35 cellular contexts compared by ENCODE assay signal in genomic region chr14:78947681-78948080, GRCh38.
DNase-seq lines count a peak whose midpoint lies in the region; FAIRE-seq and TF ChIP-seq lines count a peak whose summit lies in the region.
"Had no signal": no experiment of that assay in that cellular context is flagged by ENCODE, and none has a peak within 500 bp of the region (broad histone marks: within the 10 kb centered on the region; RNA-seq: fewer than 3 reads in every experiment).

No MANE protein-coding gene starts in this region.

- H2AK5ac ChIP-seq in mesendoderm (ENCODE audit: low read length): no peak overlapping the region

- H3K4me2 ChIP-seq in endothelial cell of umbilical vein (ENCODE audit: insufficient read depth, low read length) (no peak overlapping the region), mesendoderm (ENCODE audit: low read length) (no peak overlapping the region)
- H3K4me2 ChIP-seq: A549; BLaER1; BLaER1 treated with 17β-estradiol and CSF1 and Interleukin-3, amounts not matched to agents 10 nM and 100 nM had no signal

- no TSS peak for BruUV-seq in endothelial cell of umbilical vein (replicated peaks; lab: Mats Ljungman, UMichigan)

- H4K20me1 ChIP-seq in endothelial cell of umbilical vein (replicated peaks; ENCODE audit: control insufficient read depth, extremely low read depth, insufficient read depth, low read length): no peaks in the 10 kb centered on the region
- H4K20me1 ChIP-seq: BLaER1; BLaER1 treated with 17β-estradiol and CSF1 and Interleukin-3, amounts not matched to agents 10 nM and 100 nM had no signal

- no peak for TF ChIP-seq CTCF in WERI-Rb-1 (IDR thresholded peaks at IDR 0.05; ENCODE audit: low read depth, low read length)
- TF ChIP-seq CTCF in endothelial cell of umbilical vein (IDR thresholded peaks at IDR 0.05; ENCODE audit: extremely low read depth in 1 of 2, insufficient read depth in 1 of 2, low read depth in 1 of 2, low read length in 2 of 2): no peak
- no peak for TF ChIP-seq CTCF in progenitor cell of endocrine pancreas (IDR thresholded peaks at IDR 0.05; ENCODE audit: unreplicated experiment)

- H3K4ac ChIP-seq in mesendoderm (ENCODE audit: low read depth, low read length): no peak overlapping the region

- peaks cover 5% of the 10 kb centered on the region for H3K4me1 Mint-ChIP-seq in progenitor cell of endocrine pancreas (ENCODE audit: low read depth)
- H3K4me1 Mint-ChIP-seq: B cell; CD14-positive monocyte; CD4-positive, alpha-beta memory T cell; CD4-positive, CD25-positive, alpha-beta regulatory T cell; CD8-positive, alpha-beta memory T cell had no signal

- H3K9me3 Mint-ChIP-seq in progenitor cell of endocrine pancreas (ENCODE audit: low read depth): no peaks in the 10 kb centered on the region
- H3K9me3 Mint-ChIP-seq: CD14-positive monocyte; CD4-positive, alpha-beta T cell; CD4-positive, CD25-positive, alpha-beta regulatory T cell; CD8-positive, alpha-beta T cell had no signal

- H3K9me3 ChIP-seq in WERI-Rb-1 (ENCODE audit: severe bottlenecking) (no peaks in the 10 kb centered on the region), endothelial cell of umbilical vein (replicated peaks; ENCODE audit: control insufficient read depth, insufficient read depth, low read length) (no peaks in the 10 kb centered on the region)
- H3K9me3 ChIP-seq: A549; BE2C; BLaER1; BLaER1 treated with 17β-estradiol and CSF1 and Interleukin-3, amounts not matched to agents 10 nM and 100 nM; Caco-2 had no signal

- H2BK120ac ChIP-seq in mesendoderm (ENCODE audit: low read depth, low read length): no peak overlapping the region

- peaks cover 14% of the 10 kb centered on the region for H3K4me1 ChIP-seq in endothelial cell of umbilical vein (ENCODE audit: control insufficient read depth, extremely low read depth, insufficient read depth, low read length)
- H3K4me1 ChIP-seq in mesendoderm (ENCODE audit: control insufficient read depth, low read depth, low read length): peaks cover 14% of the 10 kb centered on the region
- H3K4me1 ChIP-seq: BE2C, BLaER1 had no signal

- H3K18ac ChIP-seq in mesendoderm (ENCODE audit: low read length): no peak overlapping the region

- no peak overlapping the region for H3K56ac ChIP-seq in mesendoderm (ENCODE audit: low read length)

- no peak overlapping the region for H3K23ac ChIP-seq in mesendoderm (ENCODE audit: low read length)

- no peak overlapping the region for H3K27ac Mint-ChIP-seq in progenitor cell of endocrine pancreas
- H3K27ac Mint-ChIP-seq: B cell; CD14-positive monocyte; CD4-positive, alpha-beta memory T cell; CD4-positive, alpha-beta T cell; CD4-positive, CD25-positive, alpha-beta regulatory T cell; CD8-positive, alpha-beta memory T cell; CD8-positive, alpha-beta T cell had no signal

- H3K4me3 ChIP-seq in WERI-Rb-1 (ENCODE audit: low read depth, low read length): no peak overlapping the region
- no peak overlapping the region for H3K4me3 ChIP-seq in endothelial cell of umbilical vein (replicated peaks in 1 of 3; ENCODE audit: insufficient read depth in 1 of 3, low read depth in 1 of 3, low read length in 3 of 3)
- H3K4me3 ChIP-seq in mesendoderm (ENCODE audit: low read length): no peak overlapping the region
- H3K4me3 ChIP-seq: A549; BLaER1; BLaER1 treated with 17β-estradiol and CSF1 and Interleukin-3, amounts not matched to agents 10 nM and 100 nM had no signal

- H3K9ac ChIP-seq in endothelial cell of umbilical vein (replicated peaks; ENCODE audit: extremely low read depth, insufficient read depth, low read length) (no peak overlapping the region), mesendoderm (ENCODE audit: low read length) (no peak overlapping the region)
- H3K9ac ChIP-seq: BLaER1; BLaER1 treated with 17β-estradiol and CSF1 and Interleukin-3, amounts not matched to agents 10 nM and 100 nM had no signal

- H4K5ac ChIP-seq in mesendoderm (ENCODE audit: low read length): no peak overlapping the region

- no peak overlapping the region for H4K8ac ChIP-seq in mesendoderm (ENCODE audit: low read depth, low read length)

- peak; percentile 95 for DNase-seq in SK-N-DZ (ENCODE audit: low spot score)
- DNase-seq in WERI-Rb-1: peak; percentile 33
- no peak for DNase-seq in endothelial cell of umbilical vein (ENCODE audit: low read depth, low spot score)
- peak; percentile 28 for DNase-seq in mesendoderm
- DNase-seq in progenitor cell of endocrine pancreas (ENCODE audit: low spot score, unreplicated experiment): no peak
- DNase-seq in NCI-H1694 (lab: John Stamatoyannopoulos, UW): no peak
- DNase-seq in C1 segment of cervical spinal cord (lab: John Stamatoyannopoulos, UW): no peak
- no peak for DNase-seq in GM19240 (ENCODE audit: insufficient read length, low spot score)
- DNase-seq: 8988T; ACHN; AML-193; BE2C; Caco-2; Calu3; CD4-positive, alpha-beta memory T cell; CD4-positive, alpha-beta T cell; CD4-positive, CD25-positive, alpha-beta regulatory T cell; CD8-positive, alpha-beta memory T cell; CD8-positive, alpha-beta T cell; COR-L47; DMS 273 treated with DMSO at 0.1 percent for 48 hours; DMS153; DMS53; DMS79; DMS79 treated with DMSO at 0.1 percent for 48 hours; DND-41; EL had no signal

- no peak overlapping the region for H2AFZ ChIP-seq in endothelial cell of umbilical vein (ENCODE audit: low read depth, low read length)

- H3K36me3 ChIP-seq in WERI-Rb-1: no peaks in the 10 kb centered on the region
- H3K36me3 ChIP-seq in endothelial cell of umbilical vein (ENCODE audit: control insufficient read depth in 2 of 2, extremely low read depth in 1 of 2, insufficient read depth in 2 of 2, low read length in 2 of 2): no peaks in the 10 kb centered on the region
- H3K36me3 ChIP-seq in mesendoderm (ENCODE audit: control insufficient read depth, insufficient read depth, low read length): no peaks in the 10 kb centered on the region
- H3K36me3 ChIP-seq: BE2C; BLaER1; BLaER1 treated with 17β-estradiol and CSF1 and Interleukin-3, amounts not matched to agents 10 nM and 100 nM had no signal

- H3K4me3 Mint-ChIP-seq in progenitor cell of endocrine pancreas (ENCODE audit: low read depth): no peak overlapping the region
- H3K4me3 Mint-ChIP-seq: B cell; CD14-positive monocyte; CD4-positive, alpha-beta memory T cell; CD4-positive, alpha-beta T cell; CD4-positive, CD25-positive, alpha-beta regulatory T cell; CD8-positive, alpha-beta memory T cell; CD8-positive, alpha-beta T cell had no signal

- no peak for TF ChIP-seq POLR2A in endothelial cell of umbilical vein (IDR thresholded peaks at IDR 0.05; ENCODE audit: low read depth, low read length)

- H3K36me3 Mint-ChIP-seq in progenitor cell of endocrine pancreas (ENCODE audit: insufficient read depth): no peaks in the 10 kb centered on the region
- H3K36me3 Mint-ChIP-seq: CD14-positive monocyte; CD4-positive, alpha-beta memory T cell; CD4-positive, CD25-positive, alpha-beta regulatory T cell; CD8-positive, alpha-beta memory T cell; CD8-positive, alpha-beta T cell had no signal

- H2BK15ac ChIP-seq in mesendoderm (replicated peaks; ENCODE audit: low read depth): no peak overlapping the region

- H3K27me3 ChIP-seq in WERI-Rb-1 (ENCODE audit: insufficient read depth, low read depth, severe bottlenecking) (no peaks in the 10 kb centered on the region), endothelial cell of umbilical vein (ENCODE audit: control insufficient read depth in 2 of 2, insufficient read depth in 2 of 2, low read length in 2 of 2) (peaks cover 2 to 4% of the 10 kb centered on the region in 2 experiments), mesendoderm (ENCODE audit: insufficient read depth, low read length, poor library complexity) (no peaks in the 10 kb centered on the region)
- H3K27me3 ChIP-seq: BE2C; BLaER1; BLaER1 treated with 17β-estradiol and CSF1 and Interleukin-3, amounts not matched to agents 10 nM and 100 nM had no signal

- POLR2A ChIA-PET in endothelial cell of umbilical vein (lab: Charles Lee): no interaction called here

- intact Hi-C loops in endothelial cell of umbilical vein (cut with micrococcal nuclease): no loop called here

- H3K79me2 ChIP-seq in endothelial cell of umbilical vein (ENCODE audit: control insufficient read depth, insufficient read depth, low read length): no peaks in the 10 kb centered on the region
- no peaks in the 10 kb centered on the region for H3K79me2 ChIP-seq in mesendoderm (ENCODE audit: control insufficient read depth, insufficient read depth, low read length)

- H3K27ac ChIP-seq in WERI-Rb-1 (0 out of 2 replicates have a peak overlapping the region, but pooled peaks have one; percentile 3), endothelial cell of umbilical vein (ENCODE audit: insufficient read depth, low read depth, low read length) (no peak overlapping the region), mesendoderm (ENCODE audit: low read depth, low read length) (no peak overlapping the region)
- H3K27ac ChIP-seq: 22Rv1; A549; BLaER1; BLaER1 treated with 17β-estradiol and CSF1 and Interleukin-3, amounts not matched to agents 10 nM and 100 nM; C4-2B had no signal

- H3K9me1 ChIP-seq in endothelial cell of umbilical vein (replicated peaks; ENCODE audit: control insufficient read depth, extremely low read depth, insufficient read depth, low read length): no peaks in the 10 kb centered on the region

- H3K27me3 Mint-ChIP-seq in progenitor cell of endocrine pancreas: peaks cover 26% of the 10 kb centered on the region
- H3K27me3 Mint-ChIP-seq: B cell; CD4-positive, CD25-positive, alpha-beta regulatory T cell had no signal

- H2BK5ac ChIP-seq in mesendoderm (ENCODE audit: low read length): no peak overlapping the region

- H3K79me1 ChIP-seq in mesendoderm (ENCODE audit: low read length): no peaks in the 10 kb centered on the region

- dilution Hi-C loops in endothelial cell of umbilical vein (cut with MboI; ENCODE audit: extremely low pct_ligation_motif_present, low sequenced_read_pairs): no loop called here

- WGBS in mesendoderm (ENCODE audit: extremely low coverage, insufficient coverage, low lambda C conversion rate): no CpG with 5 or more reads among the region's 2 CpGs

- peak; percentile 4 for FAIRE-seq in endothelial cell of umbilical vein (lab: Jason Lieb, UNC)
- FAIRE-seq: A204.1, A549 had no signal

- CTCF ChIA-PET in endothelial cell of umbilical vein (lab: Charles Lee): interaction anchor here (4.9 kb wide), 1 partner anchor 14 kb away, joined by 41 read pairs; no protein-coding TSS in a partner anchor

TF ChIP-seq in endothelial cell of umbilical vein, 7 proteins besides CTCF, POLR2A, EP300 and RAD21:
- TF ChIP-seq GATA2 (IDR thresholded peaks at IDR 0.05; ENCODE audit: insufficient read depth, insufficient read length, low read depth, low read length) (no peak), EZH2 (IDR thresholded peaks at IDR 0.05; ENCODE audit: borderline replicate concordance, low read depth, low read length, severe bottlenecking) (no peak), MYC (IDR thresholded peaks at IDR 0.05; ENCODE audit: low read depth, low read length) (no peak), JUN (IDR thresholded peaks at IDR 0.05; ENCODE audit: borderline replicate concordance, insufficient read depth, insufficient read length, low read depth) (no peak)

Comparison
In these comparisons a context has a peak if more than half of its experiments do, and no peak if none do; other contexts are left out.
1. DNase-seq: peak in SK-N-DZ (single experiment), WERI-Rb-1 (single experiment) and mesendoderm (single experiment); none in endothelial cell of umbilical vein (single experiment), progenitor cell of endocrine pancreas (single experiment), NCI-H1694 (single experiment), C1 segment of cervical spinal cord (0 of 14) and GM19240 (single experiment).